In the genomic region with DNA sequence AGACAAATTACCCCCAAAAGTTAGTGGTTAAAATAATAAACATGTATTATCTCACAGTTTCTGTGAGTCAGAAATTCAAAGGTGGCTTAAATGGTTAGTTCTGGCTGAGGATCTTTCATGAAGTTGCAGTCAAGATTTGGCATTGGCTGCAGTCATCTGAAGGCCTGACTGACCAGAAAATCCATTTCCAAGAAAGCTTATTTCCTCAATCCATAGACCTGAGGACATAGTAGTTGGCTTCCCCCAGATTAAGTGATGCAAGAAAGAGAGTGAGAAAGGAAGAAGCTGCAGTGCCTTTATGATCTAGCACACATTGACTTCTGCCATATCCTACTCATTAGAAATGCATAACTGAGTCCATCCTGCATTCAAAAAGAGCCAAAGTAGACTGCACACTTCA, we compare ENCODE assay signal across 18 cellular contexts.
"Had no signal": no experiment of that assay in that cellular context is flagged by ENCODE, and none has a peak within 500 bp of the region (broad histone marks: within the 10 kb centered on the region; RNA-seq: fewer than 3 reads in every experiment).

No MANE protein-coding gene starts in this region.

- H3K36me3 ChIP-seq: adrenal gland, transverse colon, vagina had no signal

- H3K4me2 ChIP-seq: smooth muscle cell had no signal

- H3K4me3 ChIP-seq: adrenal gland, smooth muscle cell, transverse colon, vagina had no signal

- H3K9me3 Mint-ChIP-seq: activated T-helper 2 cell treated with anti-CD3 and anti-CD28 coated beads, Interferon-gamma antibody, Interleukin-2, Interleukin-4, amounts not matched to agents 10 μg/mL and 5 μg/mL and 100 μg/mL, durations not matched to agents 14 hours and 24 hours and 36 hours; brain; nephron; T-cell had no signal

- H3K4me1 ChIP-seq: adrenal gland, transverse colon, vagina had no signal

- H3K4me1 Mint-ChIP-seq: brain, nephron, T-cell had no signal

- H3K36me3 Mint-ChIP-seq: brain, T-cell had no signal

- H3K4me3 Mint-ChIP-seq: brain, nephron, T-cell had no signal

- H3K27me3 ChIP-seq: adrenal gland, transverse colon, vagina had no signal

- H3K27me3 Mint-ChIP-seq: brain, T-cell had no signal

- DNase-seq: activated CD4-positive, alpha-beta T cell treated with anti-CD3 and anti-CD28 coated beads for 1 hour; activated CD4-positive, alpha-beta T cell treated with anti-CD3 and anti-CD28 coated beads, Interleukin-2, amount 50 U/mL, for 48 hours; activated naive CD4-positive, alpha-beta T cell treated with anti-CD3 and anti-CD28 coated beads, Interleukin-2, amount 50 U/mL, for 16 hours; adrenal gland; cortex of kidney; effector CD4-positive, alpha-beta T cell; islet precursor cell; nucleus accumbens; stimulated activated CD4-positive, alpha-beta T cell treated with anti-CD3 and anti-CD28 coated beads, Interleukin-4, amount 100 ng/mL, for 4 hours; stimulated activated naive CD8-positive, alpha-beta T cell treated with anti-CD3 and anti-CD28 coated beads, Interleukin-15, Interleukin-2, amounts not matched to agents 100 U/mL and 50 U/mL, for 24 hours; T-cell; T1000; transverse colon had no signal

- H3K27ac ChIP-seq: adrenal gland, transverse colon, vagina had no signal

- H3K27ac Mint-ChIP-seq: activated T-helper 2 cell treated with anti-CD3 and anti-CD28 coated beads, Interferon-gamma antibody, Interleukin-2, Interleukin-4, amounts not matched to agents 10 μg/mL and 5 μg/mL and 100 μg/mL, durations not matched to agents 14 hours and 24 hours and 36 hours; brain; nephron; T-cell had no signal

- ATAC-seq: stimulated activated naive CD8-positive, alpha-beta T cell treated with anti-CD3 and anti-CD28 coated beads, Interleukin-15, Interleukin-2, amounts not matched to agents 100 U/mL and 50 U/mL, for 24 hours; T-cell had no signal

- H3K9me3 ChIP-seq: adrenal gland, transverse colon, vagina had no signal
